Comparison of ENCODE assay signal across 9 cellular contexts in genomic region chr19:13104848-13105646, GRCh38. TPM values are rescaled to one million over a fixed set of nuclear protein-coding genes. Genes with fewer than 3 reads are reported as not detected.
DNase-seq lines count a peak whose midpoint lies in the region; FAIRE-seq and TF ChIP-seq lines count a peak whose summit lies in the region.
"Had no signal": no experiment of that assay in that cellular context is flagged by ENCODE, and none has a peak within 500 bp of the region (broad histone marks: within the 10 kb centered on the region; RNA-seq: fewer than 3 reads in every experiment).

No MANE protein-coding gene starts in this region.

- H3K27ac ChIP-seq in MM.1S (ENCODE audit: low read length) (peak overlapping the region; percentile 32; the same call in 1 of the 2 replicates), caudate nucleus (ENCODE audit: low read depth, low read length) (peak overlapping the region; percentile 68), skeletal muscle tissue (ENCODE audit: low read depth, low read length) (peak overlapping the region; percentile 47)

- peaks cover 16% of the 10 kb centered on the region for H3K4me1 ChIP-seq in MM.1S (ENCODE audit: low read length)
- peaks cover 18 to 28% (median 22%) of the 10 kb centered on the region in 3 donors for H3K4me1 ChIP-seq in skeletal muscle tissue (ENCODE audit: control insufficient read depth in 3 of 3, insufficient read depth in 3 of 3, low read length in 3 of 3)

- no peaks in the 10 kb centered on the region for H3K9me2 ChIP-seq in MM.1S (replicated peaks; ENCODE audit: insufficient read depth, low read length)

- TF ChIP-seq CTCF in MM.1S (IDR thresholded peaks at IDR 0.05; ENCODE audit: low read length): no peak
- TF ChIP-seq CTCF in type B pancreatic cell (conservative IDR thresholded peaks at IDR 0.05): no peak

- H3K36me3 Mint-ChIP-seq in type B pancreatic cell: no peaks in the 10 kb centered on the region

- peaks cover 20% of the 10 kb centered on the region for H3K27me3 Mint-ChIP-seq in type B pancreatic cell

- peaks cover 14% of the 10 kb centered on the region for H3F3A ChIP-seq in MM.1S (ENCODE audit: insufficient read depth, low read length)

- H4K20me1 ChIP-seq in MM.1S (ENCODE audit: insufficient read depth, low read length): no peaks in the 10 kb centered on the region

- no peaks in the 10 kb centered on the region for H3K9me3 ChIP-seq in MM.1S (replicated peaks; ENCODE audit: insufficient read depth, low read length)
- H3K9me3 ChIP-seq in skeletal muscle tissue (ENCODE audit: control insufficient read depth in 3 of 3, low read length in 3 of 3): no peaks in the 10 kb centered on the region

- peaks cover 5% of the 10 kb centered on the region for H3K79me2 ChIP-seq in MM.1S (ENCODE audit: low read length)

- peak; percentile 8 for TF ChIP-seq POLR2A in GM12892 (IDR thresholded peaks at IDR 0.05; ENCODE audit: low read depth, low read length)

- H3K36me3 ChIP-seq in MM.1S (replicated peaks; ENCODE audit: insufficient read depth, low read length) (no peaks in the 10 kb centered on the region), skeletal muscle tissue (ENCODE audit: control insufficient read depth in 3 of 3, insufficient read depth in 3 of 3, low read length in 3 of 3) (peaks cover 13 to 18% (median 14%) of the 10 kb centered on the region in 3 donors)

- H3K4me2 ChIP-seq in MM.1S (ENCODE audit: low read depth, low read length): peak overlapping the region; percentile 74

- peak overlapping the region; percentile 58 for H3K4me3 ChIP-seq in MM.1S (ENCODE audit: low read length)
- H3K4me3 ChIP-seq in skeletal muscle tissue (ENCODE audit: low read length in 3 of 3): peak overlapping the region in 1 of 3 donors; percentile 23

- H2AFZ ChIP-seq in MM.1S (ENCODE audit: low read length): peak overlapping the region; percentile 76

- FAIRE-seq in GM12892 (lab: Jason Lieb, UNC): peak; percentile 62

- DNase-seq in GM12892 (ENCODE audit: insufficient read length) (no peak), MM.1S (peak; percentile 52), caudate nucleus (lab: John Stamatoyannopoulos, UW) (no peak), RKO (ENCODE audit: low spot score) (no peak), type B pancreatic cell (ENCODE audit: extremely low spot score, unreplicated experiment) (no peak), cortex of kidney (lab: John Stamatoyannopoulos, UW) (no peak), SIG-M5 treated with dmso at 0.1 percent for 504 hours (lab: John Stamatoyannopoulos, UW; ENCODE audit: unreplicated experiment) (no peak)

- H3K4me3 Mint-ChIP-seq in type B pancreatic cell: no peak overlapping the region

- H3K9ac ChIP-seq in MM.1S (ENCODE audit: low read length) (peak overlapping the region; percentile 50), skeletal muscle tissue (ENCODE audit: low read depth in 1 of 3, low read length in 3 of 3) (peak overlapping the region in 2 of 3 donors; percentile 7 to 40)

- H3K9me3 Mint-ChIP-seq in type B pancreatic cell: no peaks in the 10 kb centered on the region

- peaks cover 1% of the 10 kb centered on the region for H3K4me1 Mint-ChIP-seq in type B pancreatic cell (ENCODE audit: unreplicated experiment)

- H3K27ac Mint-ChIP-seq in type B pancreatic cell: no peak overlapping the region

- H3K27me3 ChIP-seq in MM.1S (replicated peaks; ENCODE audit: insufficient read depth, low read length) (no peaks in the 10 kb centered on the region), skeletal muscle tissue (ENCODE audit: control insufficient read depth in 3 of 3, insufficient read depth in 3 of 3, low read length in 3 of 3) (no peaks in the 10 kb centered on the region)

RNA-seq across cellular contexts. Expression of gene LYL1, which starts 2.4 kb away (rescaled TPM):
- polyA plus RNA-seq in GM12892 (2012; ENCODE audit: missing spikeins): 1.2 TPM
- total RNA-seq in skeletal muscle tissue (13.6 TPM), type B pancreatic cell (ENCODE audit: low replicate concordance) (0.19 TPM in 1 of 2 replicates, not detected in the other)
- total RNA-seq: M059J had no signal

RNA-seq across cellular contexts. Expression of gene TRMT1, which starts 11.5 kb away (rescaled TPM):
- 39.1 TPM for polyA plus RNA-seq in GM12892 (2012; ENCODE audit: missing spikeins)
- total RNA-seq in skeletal muscle tissue (13.0 TPM), type B pancreatic cell (ENCODE audit: low replicate concordance) (48.1 and 69.7 TPM in 2 replicates)

RNA-seq across cellular contexts. Expression of gene NACC1, which starts 13.0 kb away (rescaled TPM):
- 8.5 TPM for polyA plus RNA-seq in GM12892 (2012; ENCODE audit: missing spikeins)
- 10.4 TPM for total RNA-seq in skeletal muscle tissue
- total RNA-seq in type B pancreatic cell (ENCODE audit: low replicate concordance): 66.8 and 77.9 TPM in 2 replicates

RNA-seq across cellular contexts. Expression of gene STX10, which starts 45.1 kb away (rescaled TPM):
- 31.0 TPM for polyA plus RNA-seq in GM12892 (2012; ENCODE audit: missing spikeins)
- total RNA-seq in skeletal muscle tissue: 24.5 TPM
- 45.2 and 46.8 TPM in 2 replicates for total RNA-seq in type B pancreatic cell (ENCODE audit: low replicate concordance)

RNA-seq across cellular contexts. Expression of gene IER2, which starts 45.2 kb away (rescaled TPM):
- 33.5 TPM for polyA plus RNA-seq in GM12892 (2012; ENCODE audit: missing spikeins)
- 23.5 TPM for total RNA-seq in skeletal muscle tissue
- 103 and 322 TPM in 2 replicates for total RNA-seq in type B pancreatic cell (ENCODE audit: low replicate concordance)

Comparison
In these comparisons a context has a peak if more than half of its experiments do, and no peak if none do; other contexts are left out.
1. RNA of gene LYL1, which starts 2.4 kb away (total RNA-seq): 13.6 TPM in skeletal muscle tissue (single experiment); 0.19 TPM in type B pancreatic cell; every median in the first group is over 10 times any median in the second.
2. Peak in every context shown above with its lines, with median percentiles within 50 percentile points of each other: H3K27ac ChIP-seq.